In genomic region chr18:12960846-12961397, GRCh38 we compare ENCODE assay signal across 19 cellular contexts. TPM values are rescaled to one million over a fixed set of nuclear protein-coding genes. Genes with fewer than 3 reads are reported as not detected.
DNase-seq lines count a peak whose midpoint lies in the region; ATAC-seq and TF ChIP-seq lines count a peak whose summit lies in the region.
"Had no signal": no experiment of that assay in that cellular context is flagged by ENCODE, and none has a peak within 500 bp of the region (broad histone marks: within the 10 kb centered on the region; RNA-seq: fewer than 3 reads in every experiment).

No MANE protein-coding gene starts in this region.

- H2AFZ ChIP-seq in GM23248: no peak overlapping the region
- H2AFZ ChIP-seq: PC-9 had no signal

- H3K9me2 ChIP-seq in GM23248 (ENCODE audit: insufficient read depth): no peaks in the 10 kb centered on the region

- H3K4me1 ChIP-seq in GM23248 (ENCODE audit: insufficient read depth): no peaks in the 10 kb centered on the region
- H3K4me1 ChIP-seq: heart left ventricle, SJCRH30 had no signal

- H3K36me3 Mint-ChIP-seq in HFFc6 (ENCODE audit: low read depth): peaks cover 34% of the 10 kb centered on the region

- ATAC-seq in sciatic nerve (peak; percentile 15), GM21825 (IDR thresholded peaks at IDR 0.05; ENCODE audit: unreplicated experiment) (no peak), SK-N-SH treated with all-trans-retinoic acid at 6 μM for 48 hours (no peak)
- ATAC-seq: activated CD8-positive, alpha-beta memory T cell treated with anti-CD3 and anti-CD28 coated beads, Interleukin-2, amount 10 ng/mL, durations not matched to agents 7 days and 5 days; activated naive CD4-positive, alpha-beta T cell treated with anti-CD3 and anti-CD28 coated beads, Interleukin-2, amount 50 U/mL, for 72 hours; heart left ventricle; left lung; stimulated activated effector memory CD8-positive, alpha-beta T cell treated with anti-CD3 and anti-CD28 coated beads, Interleukin-12 subunit alpha, Interleukin-12 subunit beta, amount 100 ng/mL, for 72 hours had no signal

- no peak for TF ChIP-seq CTCF in HFFc6 (IDR thresholded peaks at IDR 0.05)

- no peak overlapping the region for H3K27ac ChIP-seq in GM23248
- H3K27ac ChIP-seq: heart left ventricle, left lung, PC-9, SJCRH30 had no signal

- H3K36me3 ChIP-seq in GM23248 (ENCODE audit: low read depth): peaks cover 47% of the 10 kb centered on the region

- no peaks in the 10 kb centered on the region for H3K27me3 ChIP-seq in GM23248 (replicated peaks; ENCODE audit: insufficient read depth)
- H3K27me3 ChIP-seq: heart left ventricle, left lung, SJCRH30 had no signal

- no peaks in the 10 kb centered on the region for H3K9me3 Mint-ChIP-seq in HFFc6
- H3K9me3 Mint-ChIP-seq: activated naive CD4-positive, alpha-beta T cell treated with anti-CD3 and anti-CD28 coated beads, Interleukin-2, amount 50 U/mL, for 72 hours; activated T-helper 1 cell treated with anti-CD3 and anti-CD28 coated beads, Interleukin-12 subunit alpha, Interleukin-12 subunit beta, Interleukin-2, Interleukin-4 antibody, amounts not matched to agents 30 ng/mL and 10 ng/mL and 1 ng/mL, durations not matched to agents 14 hours and 24 hours and 36 hours; central memory CD8-positive, alpha-beta T cell; stimulated activated effector memory CD8-positive, alpha-beta T cell treated with anti-CD3 and anti-CD28 coated beads, Interleukin-12 subunit alpha, Interleukin-12 subunit beta, amount 100 ng/mL, for 72 hours had no signal

- in situ Hi-C loops in GM23248 (cut with MboI): no loop called here

- intact Hi-C loops in sciatic nerve (cut with DNase I): no loop called here

- no peaks in the 10 kb centered on the region for H3F3A ChIP-seq in GM23248 (ENCODE audit: insufficient read depth)

- H3K4me3 Mint-ChIP-seq in HFFc6: no peak overlapping the region
- H3K4me3 Mint-ChIP-seq: activated CD8-positive, alpha-beta memory T cell treated with anti-CD3 and anti-CD28 coated beads, Interleukin-2, amount 10 ng/mL, durations not matched to agents 7 days and 5 days; activated T-helper 1 cell treated with anti-CD3 and anti-CD28 coated beads, Interleukin-12 subunit alpha, Interleukin-12 subunit beta, Interleukin-2, Interleukin-4 antibody, amounts not matched to agents 30 ng/mL and 10 ng/mL and 1 ng/mL, durations not matched to agents 14 hours and 24 hours and 36 hours; central memory CD8-positive, alpha-beta T cell; stimulated activated effector memory CD8-positive, alpha-beta T cell treated with anti-CD3 and anti-CD28 coated beads, Interleukin-12 subunit alpha, Interleukin-12 subunit beta, amount 100 ng/mL, for 72 hours had no signal

- H4K20me1 ChIP-seq in GM23248 (ENCODE audit: insufficient read depth): no peaks in the 10 kb centered on the region

- 72 to 73% methylated on average over 6 of the region's 6 CpGs for WGBS in GM23248 (ENCODE audit: low coverage in 1 of 2, low lambda C conversion rate in 2 of 2, missing lambda C conversion rate in 2 of 2), 2 experiments

- H3K27ac Mint-ChIP-seq in HFFc6: no peak overlapping the region
- H3K27ac Mint-ChIP-seq: activated CD8-positive, alpha-beta memory T cell treated with anti-CD3 and anti-CD28 coated beads, Interleukin-2, amount 10 ng/mL, durations not matched to agents 7 days and 5 days; activated naive CD4-positive, alpha-beta T cell treated with anti-CD3 and anti-CD28 coated beads, Interleukin-2, amount 50 U/mL, for 72 hours; activated T-helper 1 cell treated with anti-CD3 and anti-CD28 coated beads, Interleukin-12 subunit alpha, Interleukin-12 subunit beta, Interleukin-2, Interleukin-4 antibody, amounts not matched to agents 30 ng/mL and 10 ng/mL and 1 ng/mL, durations not matched to agents 14 hours and 24 hours and 36 hours; stimulated activated effector memory CD8-positive, alpha-beta T cell treated with anti-CD3 and anti-CD28 coated beads, Interleukin-12 subunit alpha, Interleukin-12 subunit beta, amount 100 ng/mL, for 72 hours had no signal

- H3K4me1 Mint-ChIP-seq in HFFc6 (ENCODE audit: low read depth): peaks cover 8% of the 10 kb centered on the region; the same call in 1 of the 2 replicates

- no peak overlapping the region for H3K9ac ChIP-seq in GM23248

- no peak overlapping the region for H3K4me2 ChIP-seq in GM23248 (ENCODE audit: unreplicated experiment)
- H3K4me2 ChIP-seq: PC-9 had no signal

- H3K9me3 ChIP-seq in GM23248 (ENCODE audit: low read depth): no peaks in the 10 kb centered on the region
- H3K9me3 ChIP-seq: heart left ventricle, left lung, SJCRH30 had no signal

- H3K27me3 Mint-ChIP-seq in HFFc6 (ENCODE audit: insufficient read depth): no peaks in the 10 kb centered on the region; the same call in 1 of the 2 replicates
- H3K27me3 Mint-ChIP-seq: activated CD8-positive, alpha-beta memory T cell treated with anti-CD3 and anti-CD28 coated beads, Interleukin-2, amount 10 ng/mL, durations not matched to agents 7 days and 5 days; central memory CD8-positive, alpha-beta T cell had no signal

- no peak overlapping the region for H3K4me3 ChIP-seq in GM23248
- H3K4me3 ChIP-seq: heart left ventricle, left lung, PC-9, SJCRH30 had no signal

- H3K79me2 ChIP-seq in GM23248 (ENCODE audit: insufficient read depth): peaks cover 50% of the 10 kb centered on the region

- DNase-seq in GM23248 (peak; percentile 5), NCI-H2171 (lab: John Stamatoyannopoulos, UW) (peak; percentile 12), fibroblast of peridontal ligament (ENCODE audit: extremely low read depth) (peak; percentile 18), sciatic nerve (ENCODE audit: low spot score) (no peak), HFFc6 (no peak)
- DNase-seq: activated CD4-positive, alpha-beta T cell treated with anti-CD3 and anti-CD28 coated beads for 4 hours; activated CD8-positive, alpha-beta memory T cell treated with anti-CD3 and anti-CD28 coated beads, Interleukin-2, amount 10 ng/mL, durations not matched to agents 7 days and 5 days; aorta; heart left ventricle; left lung; PC-9; SJCRH30; stimulated activated CD4-positive, alpha-beta T cell treated with anti-CD3 and anti-CD28 coated beads, Interleukin-2, amount 100 ng/mL, for 24 hours had no signal

TF ChIP-seq in SK-N-SH treated with all-trans-retinoic acid at 6 μM for 48 hours, 23 proteins besides CTCF, POLR2A, EP300 and RAD21 (continues in another document):
- TF ChIP-seq, protein P1, sequence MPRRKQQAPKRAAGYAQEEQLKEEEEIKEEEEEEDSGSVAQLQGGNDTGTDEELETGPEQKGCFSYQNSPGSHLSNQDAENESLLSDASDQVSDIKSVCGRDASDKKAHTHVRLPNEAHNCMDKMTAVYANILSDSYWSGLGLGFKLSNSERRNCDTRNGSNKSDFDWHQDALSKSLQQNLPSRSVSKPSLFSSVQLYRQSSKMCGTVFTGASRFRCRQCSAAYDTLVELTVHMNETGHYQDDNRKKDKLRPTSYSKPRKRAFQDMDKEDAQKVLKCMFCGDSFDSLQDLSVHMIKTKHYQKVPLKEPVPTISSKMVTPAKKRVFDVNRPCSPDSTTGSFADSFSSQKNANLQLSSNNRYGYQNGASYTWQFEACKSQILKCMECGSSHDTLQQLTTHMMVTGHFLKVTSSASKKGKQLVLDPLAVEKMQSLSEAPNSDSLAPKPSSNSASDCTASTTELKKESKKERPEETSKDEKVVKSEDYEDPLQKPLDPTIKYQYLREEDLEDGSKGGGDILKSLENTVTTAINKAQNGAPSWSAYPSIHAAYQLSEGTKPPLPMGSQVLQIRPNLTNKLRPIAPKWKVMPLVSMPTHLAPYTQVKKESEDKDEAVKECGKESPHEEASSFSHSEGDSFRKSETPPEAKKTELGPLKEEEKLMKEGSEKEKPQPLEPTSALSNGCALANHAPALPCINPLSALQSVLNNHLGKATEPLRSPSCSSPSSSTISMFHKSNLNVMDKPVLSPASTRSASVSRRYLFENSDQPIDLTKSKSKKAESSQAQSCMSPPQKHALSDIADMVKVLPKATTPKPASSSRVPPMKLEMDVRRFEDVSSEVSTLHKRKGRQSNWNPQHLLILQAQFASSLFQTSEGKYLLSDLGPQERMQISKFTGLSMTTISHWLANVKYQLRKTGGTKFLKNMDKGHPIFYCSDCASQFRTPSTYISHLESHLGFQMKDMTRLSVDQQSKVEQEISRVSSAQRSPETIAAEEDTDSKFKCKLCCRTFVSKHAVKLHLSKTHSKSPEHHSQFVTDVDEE (CRISPR knock-in tag; IDR thresholded peaks at IDR 0.05): no peak
- TF ChIP-seq, protein P2, sequence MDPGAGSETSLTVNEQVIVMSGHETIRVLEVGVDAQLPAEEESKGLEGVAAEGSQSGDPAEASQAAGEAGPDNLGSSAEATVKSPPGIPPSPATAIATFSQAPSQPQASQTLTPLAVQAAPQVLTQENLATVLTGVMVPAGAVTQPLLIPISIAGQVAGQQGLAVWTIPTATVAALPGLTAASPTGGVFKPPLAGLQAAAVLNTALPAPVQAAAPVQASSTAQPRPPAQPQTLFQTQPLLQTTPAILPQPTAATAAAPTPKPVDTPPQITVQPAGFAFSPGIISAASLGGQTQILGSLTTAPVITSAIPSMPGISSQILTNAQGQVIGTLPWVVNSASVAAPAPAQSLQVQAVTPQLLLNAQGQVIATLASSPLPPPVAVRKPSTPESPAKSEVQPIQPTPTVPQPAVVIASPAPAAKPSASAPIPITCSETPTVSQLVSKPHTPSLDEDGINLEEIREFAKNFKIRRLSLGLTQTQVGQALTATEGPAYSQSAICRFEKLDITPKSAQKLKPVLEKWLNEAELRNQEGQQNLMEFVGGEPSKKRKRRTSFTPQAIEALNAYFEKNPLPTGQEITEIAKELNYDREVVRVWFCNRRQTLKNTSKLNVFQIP (CRISPR knock-in tag; IDR thresholded peaks at IDR 0.05; ENCODE audit: borderline replicate concordance, low read depth): no peak
- no peak for TF ChIP-seq ZNF565 (CRISPR knock-in tag; conservative IDR thresholded peaks at IDR 0.05; ENCODE audit: low read depth)
- no peak for TF ChIP-seq ZNF8 (CRISPR knock-in tag; IDR thresholded peaks at IDR 0.05)
- TF ChIP-seq TOX (CRISPR knock-in tag; IDR thresholded peaks at IDR 0.05; ENCODE audit: borderline replicate concordance): no peak
- TF ChIP-seq GLIS3 (CRISPR knock-in tag; IDR thresholded peaks at IDR 0.05): no peak
- TF ChIP-seq TCF4 (CRISPR knock-in tag; IDR thresholded peaks at IDR 0.05; ENCODE audit: borderline replicate concordance): no peak
- TF ChIP-seq CSDC2 (CRISPR knock-in tag; IDR thresholded peaks at IDR 0.05): no peak
- TF ChIP-seq ZNF70 (CRISPR knock-in tag; IDR thresholded peaks at IDR 0.05): no peak
- no peak for TF ChIP-seq ARNTL (CRISPR knock-in tag; IDR thresholded peaks at IDR 0.05; ENCODE audit: borderline replicate concordance, low read depth)
- TF ChIP-seq ZFP3 (CRISPR knock-in tag; IDR thresholded peaks at IDR 0.05): no peak

RNA-seq across cellular contexts. Expression of gene SEH1L, which starts 13.1 kb away (rescaled TPM):
- 30.2 and 36.5 TPM in 2 replicates for total RNA-seq in GM23248 (2014; rRNA removed; shearing (Covaris generic))
- 49.5 and 49.7 TPM in 2 replicates for polyA plus RNA-seq in GM23248 (2016; fragmentation: Nextera tagmentation; extraction: Ambion mirVana)
- total RNA-seq in sciatic nerve: 44.0 TPM
- 10 to 100 TPM; 54.8 to 61.8 (median 58.0) TPM for total RNA-seq in HFFc6 (2021; fragmentation: NEBNext Ultra II Directional; extraction: Animal tissue kit (Norgen Biotek cat#: 25700))

RNA-seq across cellular contexts. Expression of gene CEP192, which starts 30.2 kb away (rescaled TPM):
- total RNA-seq in GM23248 (2014; rRNA removed; shearing (Covaris generic)): 19.0 and 21.5 TPM in 2 replicates
- 7.4 and 7.6 TPM in 2 replicates for polyA plus RNA-seq in GM23248 (2016; fragmentation: Nextera tagmentation; extraction: Ambion mirVana)
- 37.8 TPM for total RNA-seq in sciatic nerve
- total RNA-seq in HFFc6 (2021; fragmentation: NEBNext Ultra II Directional; extraction: Animal tissue kit (Norgen Biotek cat#: 25700)): 10 to 100 TPM; 15.1 to 21.0 (median 18.4) TPM

Comparison
In these comparisons a context has a peak if more than half of its experiments do, and no peak if none do; other contexts are left out.
1. DNase-seq: peak in GM23248 (single experiment), NCI-H2171 (single experiment) and fibroblast of peridontal ligament (single experiment); none in sciatic nerve (single experiment) and HFFc6 (single experiment).